15 cellular contexts compared by ENCODE assay signal in the genomic region with DNA sequence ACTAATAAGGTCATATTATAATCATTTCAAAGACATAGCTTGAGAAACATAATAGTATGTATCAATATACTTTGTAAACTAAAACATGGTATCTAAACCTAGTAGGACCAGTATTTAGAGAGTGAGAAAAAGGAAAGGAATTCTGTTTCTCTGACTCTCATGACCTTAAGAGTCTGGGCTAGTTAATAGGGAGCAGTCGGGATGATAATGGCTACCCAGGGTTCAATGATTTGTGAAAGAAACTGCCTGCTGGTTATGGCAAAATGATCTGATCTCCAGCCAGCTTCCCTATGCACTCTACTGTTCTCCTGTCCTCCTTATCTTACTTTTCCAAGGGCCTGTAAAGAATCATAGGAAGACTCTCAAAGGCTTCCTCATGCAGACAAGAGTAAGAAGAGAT.
DNase-seq lines count a peak whose midpoint lies in the region; ATAC-seq lines count a peak whose summit lies in the region.
"Had no signal": no experiment of that assay in that cellular context is flagged by ENCODE, and none has a peak within 500 bp of the region (broad histone marks: within the 10 kb centered on the region; RNA-seq: fewer than 3 reads in every experiment).

No MANE protein-coding gene starts in this region.

- DNase-seq in HCEC 1CT (peak; percentile 1), adipocyte (ENCODE audit: low read depth) (no peak), mesenchymal stem cell (no peak), AG20443 (ENCODE audit: low spot score) (no peak)
- no peak for DNase-seq in activated naive CD4-positive, alpha-beta T cell treated with Interleukin-2 at 50 U/mL for 16 hours
- DNase-seq: activated CD4-positive, alpha-beta T cell treated with anti-CD3 and anti-CD28 coated beads for 4 hours; activated CD8-positive, alpha-beta memory T cell treated with anti-CD3 and anti-CD28 coated beads, Interleukin-2, amount 50 U/mL, for 4 hours; activated effector memory CD4-positive, alpha-beta T cell treated with Interleukin-2 at 50 U/mL for 16 hours; effector CD8-positive, alpha-beta T cell; NCI-H1436; NCI-H2171; NCI-H748 treated with DMSO at 0.1 percent for 48 hours; stimulated activated CD4-positive, alpha-beta T cell treated with anti-CD3 and anti-CD28 coated beads, Interleukin-4, amount 100 ng/mL, for 1 hour had no signal

- H3K27me3 ChIP-seq in adipocyte (replicated peaks; ENCODE audit: control insufficient read depth, insufficient read depth, low read length) (no peaks in the 10 kb centered on the region), mesenchymal stem cell (ENCODE audit: control insufficient read depth in 1 of 2, insufficient read depth in 1 of 2, low read length in 2 of 2) (no peaks in the 10 kb centered on the region), skeletal muscle satellite cell (ENCODE audit: control insufficient read depth, insufficient read depth, low read length) (no peaks in the 10 kb centered on the region)

- no peak overlapping the region for H3K18ac ChIP-seq in mesenchymal stem cell (ENCODE audit: low read depth in 1 of 2, low read length in 2 of 2)

- peaks cover 42% of the 10 kb centered on the region for H3K4me1 ChIP-seq in adipocyte (ENCODE audit: control insufficient read depth, insufficient read depth, low read length)
- H3K4me1 ChIP-seq in mesenchymal stem cell (ENCODE audit: control insufficient read depth, insufficient read depth, low read depth, low read length), result peaks cover 11% of the 10 kb centered on the region
- peaks cover 41% of the 10 kb centered on the region for H3K4me1 ChIP-seq in skeletal muscle satellite cell (ENCODE audit: control insufficient read depth, insufficient read depth, low read length)

- H3K23ac ChIP-seq in mesenchymal stem cell (ENCODE audit: low read length in 2 of 2), result no peak overlapping the region

- H2BK120ac ChIP-seq in mesenchymal stem cell (ENCODE audit: low read depth, low read length), result no peak overlapping the region

- H3K4me3 ChIP-seq in adipocyte (ENCODE audit: low read length) (peak overlapping the region; percentile 46), mesenchymal stem cell (ENCODE audit: insufficient read depth in 1 of 2, low read depth in 1 of 2, low read length in 2 of 2) (no peak overlapping the region), skeletal muscle satellite cell (ENCODE audit: low read length) (no peak overlapping the region)

- no peak overlapping the region for H2BK15ac ChIP-seq in mesenchymal stem cell (ENCODE audit: low read depth, poor library complexity, severe bottlenecking)

- WGBS in mesenchymal stem cell, result no CpG with 5 or more reads among the region's 1 CpG

- H3K9me3 ChIP-seq in adipocyte (ENCODE audit: control insufficient read depth, low read length) (no peaks in the 10 kb centered on the region), mesenchymal stem cell (ENCODE audit: control insufficient read depth, low read length) (no peaks in the 10 kb centered on the region), skeletal muscle satellite cell (replicated peaks; ENCODE audit: low read length) (no peaks in the 10 kb centered on the region)

- no peak overlapping the region for H4K8ac ChIP-seq in mesenchymal stem cell (ENCODE audit: low read length)

- H3K27ac ChIP-seq in mesenchymal stem cell (ENCODE audit: low read length, poor library complexity, severe bottlenecking), result peak overlapping the region; percentile 78

- H3K4me2 ChIP-seq in mesenchymal stem cell (ENCODE audit: low read length, poor library complexity, severe bottlenecking), result no peak overlapping the region
- peak overlapping the region; percentile 40 for H3K4me2 ChIP-seq in skeletal muscle satellite cell (ENCODE audit: low read length)

- H3K4ac ChIP-seq in mesenchymal stem cell (ENCODE audit: low read depth in 1 of 2, low read length in 2 of 2), result no peak overlapping the region

- ATAC-seq in GM18870 (IDR thresholded peaks at IDR 0.05; ENCODE audit: unreplicated experiment), result no peak

- H3K36me3 ChIP-seq in adipocyte (ENCODE audit: control insufficient read depth, insufficient read depth, low read length, severe bottlenecking) (peaks cover 5% of the 10 kb centered on the region), mesenchymal stem cell (ENCODE audit: control insufficient read depth in 1 of 2, insufficient read depth in 2 of 2, low read depth in 1 of 2, low read length in 2 of 2) (peaks cover 9 to 10% of the 10 kb centered on the region in 2 experiments), skeletal muscle satellite cell (ENCODE audit: insufficient read depth, low read length) (no peaks in the 10 kb centered on the region)

- H3K14ac ChIP-seq in mesenchymal stem cell (ENCODE audit: low read length in 2 of 2), result no peak overlapping the region

- no peak overlapping the region for H2AK5ac ChIP-seq in mesenchymal stem cell (ENCODE audit: low read length, severe bottlenecking)

- peaks cover 6% of the 10 kb centered on the region for H3K79me1 ChIP-seq in mesenchymal stem cell (replicated peaks; ENCODE audit: low read length, poor library complexity, severe bottlenecking)

- no peak overlapping the region for H2BK5ac ChIP-seq in mesenchymal stem cell (ENCODE audit: low read depth, low read length, poor library complexity, severe bottlenecking)

- no peak overlapping the region for H4K91ac ChIP-seq in mesenchymal stem cell (ENCODE audit: low read length)

- no peak overlapping the region for H2AFZ ChIP-seq in mesenchymal stem cell (ENCODE audit: low read depth, low read length)

- no peak overlapping the region for H2BK12ac ChIP-seq in mesenchymal stem cell (ENCODE audit: low read length in 2 of 2)

- H3K9ac ChIP-seq in adipocyte (ENCODE audit: low read length) (peak overlapping the region; percentile 57), mesenchymal stem cell (ENCODE audit: low read length) (peak overlapping the region; percentile 71), skeletal muscle satellite cell (ENCODE audit: low read depth, low read length) (peak overlapping the region; percentile 3)

Comparison
In these comparisons a context has a peak if more than half of its experiments do, and no peak if none do; other contexts are left out.
1. H3K9ac ChIP-seq: peak in every context shown above with its lines; median percentile 71 in mesenchymal stem cell; 57 in adipocyte; 3 in skeletal muscle satellite cell.